In genomic region chr6:34148864-34149810, GRCh38 we compare ENCODE assay signal across 1 cellular context.
TF ChIP-seq lines count a peak whose summit lies in the region.

No MANE protein-coding gene starts in this region.

TF ChIP-seq in GM23338, 12 proteins besides CTCF, POLR2A, EP300 and RAD21 (continued from another document):
- TF ChIP-seq, protein P1, sequence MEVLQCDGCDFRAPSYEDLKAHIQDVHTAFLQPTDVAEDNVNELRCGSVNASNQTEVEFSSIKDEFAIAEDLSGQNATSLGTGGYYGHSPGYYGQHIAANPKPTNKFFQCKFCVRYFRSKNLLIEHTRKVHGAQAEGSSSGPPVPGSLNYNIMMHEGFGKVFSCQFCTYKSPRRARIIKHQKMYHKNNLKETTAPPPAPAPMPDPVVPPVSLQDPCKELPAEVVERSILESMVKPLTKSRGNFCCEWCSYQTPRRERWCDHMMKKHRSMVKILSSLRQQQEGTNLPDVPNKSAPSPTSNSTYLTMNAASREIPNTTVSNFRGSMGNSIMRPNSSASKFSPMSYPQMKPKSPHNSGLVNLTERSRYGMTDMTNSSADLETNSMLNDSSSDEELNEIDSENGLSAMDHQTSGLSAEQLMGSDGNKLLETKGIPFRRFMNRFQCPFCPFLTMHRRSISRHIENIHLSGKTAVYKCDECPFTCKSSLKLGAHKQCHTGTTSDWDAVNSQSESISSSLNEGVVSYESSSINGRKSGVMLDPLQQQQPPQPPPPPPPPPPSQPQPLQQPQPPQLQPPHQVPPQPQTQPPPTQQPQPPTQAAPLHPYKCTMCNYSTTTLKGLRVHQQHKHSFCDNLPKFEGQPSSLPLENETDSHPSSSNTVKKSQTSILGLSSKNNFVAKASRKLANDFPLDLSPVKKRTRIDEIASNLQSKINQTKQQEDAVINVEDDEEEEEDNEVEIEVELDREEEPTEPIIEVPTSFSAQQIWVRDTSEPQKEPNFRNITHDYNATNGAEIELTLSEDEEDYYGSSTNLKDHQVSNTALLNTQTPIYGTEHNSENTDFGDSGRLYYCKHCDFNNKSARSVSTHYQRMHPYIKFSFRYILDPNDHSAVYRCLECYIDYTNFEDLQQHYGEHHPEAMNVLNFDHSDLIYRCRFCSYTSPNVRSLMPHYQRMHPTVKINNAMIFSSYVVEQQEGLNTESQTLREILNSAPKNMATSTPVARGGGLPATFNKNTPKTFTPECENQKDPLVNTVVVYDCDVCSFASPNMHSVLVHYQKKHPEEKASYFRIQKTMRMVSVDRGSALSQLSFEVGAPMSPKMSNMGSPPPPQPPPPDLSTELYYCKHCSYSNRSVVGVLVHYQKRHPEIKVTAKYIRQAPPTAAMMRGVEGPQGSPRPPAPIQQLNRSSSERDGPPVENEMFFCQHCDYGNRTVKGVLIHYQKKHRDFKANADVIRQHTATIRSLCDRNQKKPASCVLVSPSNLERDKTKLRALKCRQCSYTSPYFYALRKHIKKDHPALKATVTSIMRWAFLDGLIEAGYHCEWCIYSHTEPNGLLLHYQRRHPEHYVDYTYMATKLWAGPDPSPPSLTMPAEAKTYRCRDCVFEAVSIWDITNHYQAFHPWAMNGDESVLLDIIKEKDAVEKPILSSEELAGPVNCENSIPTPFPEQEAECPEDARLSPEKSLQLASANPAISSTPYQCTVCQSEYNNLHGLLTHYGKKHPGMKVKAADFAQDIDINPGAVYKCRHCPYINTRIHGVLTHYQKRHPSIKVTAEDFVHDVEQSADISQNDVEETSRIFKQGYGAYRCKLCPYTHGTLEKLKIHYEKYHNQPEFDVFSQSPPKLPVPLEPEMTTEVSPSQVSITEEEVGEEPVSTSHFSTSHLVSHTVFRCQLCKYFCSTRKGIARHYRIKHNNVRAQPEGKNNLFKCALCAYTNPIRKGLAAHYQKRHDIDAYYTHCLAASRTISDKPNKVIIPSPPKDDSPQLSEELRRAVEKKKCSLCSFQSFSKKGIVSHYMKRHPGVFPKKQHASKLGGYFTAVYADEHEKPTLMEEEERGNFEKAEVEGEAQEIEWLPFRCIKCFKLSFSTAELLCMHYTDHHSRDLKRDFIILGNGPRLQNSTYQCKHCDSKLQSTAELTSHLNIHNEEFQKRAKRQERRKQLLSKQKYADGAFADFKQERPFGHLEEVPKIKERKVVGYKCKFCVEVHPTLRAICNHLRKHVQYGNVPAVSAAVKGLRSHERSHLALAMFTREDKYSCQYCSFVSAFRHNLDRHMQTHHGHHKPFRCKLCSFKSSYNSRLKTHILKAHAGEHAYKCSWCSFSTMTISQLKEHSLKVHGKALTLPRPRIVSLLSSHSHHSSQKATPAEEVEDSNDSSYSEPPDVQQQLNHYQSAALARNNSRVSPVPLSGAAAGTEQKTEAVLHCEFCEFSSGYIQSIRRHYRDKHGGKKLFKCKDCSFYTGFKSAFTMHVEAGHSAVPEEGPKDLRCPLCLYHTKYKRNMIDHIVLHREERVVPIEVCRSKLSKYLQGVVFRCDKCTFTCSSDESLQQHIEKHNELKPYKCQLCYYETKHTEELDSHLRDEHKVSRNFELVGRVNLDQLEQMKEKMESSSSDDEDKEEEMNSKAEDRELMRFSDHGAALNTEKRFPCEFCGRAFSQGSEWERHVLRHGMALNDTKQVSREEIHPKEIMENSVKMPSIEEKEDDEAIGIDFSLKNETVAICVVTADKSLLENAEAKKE (CRISPR knock-in tag; IDR thresholded peaks at IDR 0.05): no peak
